ENCODE assay signal across 8 cellular contexts in the genomic region with DNA sequence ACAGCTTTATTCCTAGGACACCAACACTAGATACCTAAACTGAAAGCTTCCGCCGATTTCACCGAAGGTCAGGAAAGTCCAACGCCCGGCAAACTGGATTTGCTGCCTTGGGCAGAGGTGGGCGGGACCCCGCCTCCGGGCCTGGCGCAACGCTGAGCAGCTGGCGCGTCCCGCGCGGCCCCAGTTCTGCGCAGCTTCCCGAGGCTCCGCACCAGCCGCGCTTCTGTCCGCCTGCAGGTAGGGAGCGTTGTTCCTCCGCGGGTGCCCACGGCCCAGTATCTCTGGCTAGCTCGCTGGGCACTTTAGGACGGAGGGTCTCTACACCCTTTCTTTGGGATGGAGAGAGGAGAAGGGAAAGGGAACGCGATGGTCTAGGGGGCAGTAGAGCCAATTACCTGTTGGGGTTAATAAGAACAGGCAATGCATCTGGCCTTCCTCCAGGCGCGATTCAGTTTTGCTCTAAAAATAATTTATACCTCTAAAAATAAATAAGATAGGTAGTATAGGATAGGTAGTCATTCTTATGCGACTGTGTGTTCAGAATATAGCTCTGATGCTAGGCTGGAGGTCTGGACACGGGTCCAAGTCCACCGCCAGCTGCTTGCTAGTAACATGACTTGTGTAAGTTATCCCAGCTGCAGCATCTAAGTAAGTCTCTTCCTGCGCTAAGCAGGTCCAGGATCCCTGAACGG. TPM values are rescaled to one million over a fixed set of nuclear protein-coding genes. Genes with fewer than 3 reads are reported as not detected.
DNase-seq lines count a peak whose midpoint lies in the region; ATAC-seq and TF ChIP-seq lines count a peak whose summit lies in the region.

Gene CD274, plus strand, starts transcription at position 183 of the 692 bp plus-strand sequence. CDS start 5,572 bp downstream, outside the sequence.

- H4K20me1 ChIP-seq in SU-DHL-6 (ENCODE audit: low read depth, low read length) = no peaks in the 10 kb centered on the region

- peaks cover 3% of the 10 kb centered on the region; the same call in 1 of the 2 replicates for H3F3A ChIP-seq in SU-DHL-6 (ENCODE audit: insufficient read depth)

- peak within 1 kb of the TSS; percentile 82 for H3K4me2 ChIP-seq in SU-DHL-6 (ENCODE audit: low read depth, low read length, poor library complexity, severe bottlenecking)
- peak within 1 kb of the TSS; percentile 52 for H3K4me2 ChIP-seq in parathyroid adenoma (ENCODE audit: low read length)

- no peaks in the 10 kb centered on the region for H3K9me3 Mint-ChIP-seq in activated naive CD8-positive, alpha-beta T cell treated with anti-CD3 and anti-CD28 coated beads, Interleukin-2, amount 10 ng/mL, durations not matched to agents 7 days and 5 days

- peak; percentile 95 for ATAC-seq in activated naive CD8-positive, alpha-beta T cell treated with anti-CD3 and anti-CD28 coated beads, Interleukin-2, amount 10 ng/mL, durations not matched to agents 7 days and 5 days (ENCODE audit: low read depth)

- peak within 1 kb of the TSS; percentile 95 for H3K27ac Mint-ChIP-seq in activated naive CD8-positive, alpha-beta T cell treated with anti-CD3 and anti-CD28 coated beads, Interleukin-2, amount 10 ng/mL, durations not matched to agents 7 days and 5 days

- peak within 1 kb of the TSS; percentile 33 for H3K9ac ChIP-seq in SU-DHL-6 (ENCODE audit: low read length)
- H3K9ac ChIP-seq in parathyroid adenoma = peak within 1 kb of the TSS; percentile 28

- H2AFZ ChIP-seq in SU-DHL-6 (ENCODE audit: low read depth, low read length, severe bottlenecking) (peak within 1 kb of the TSS; percentile 81), parathyroid adenoma (peak within 1 kb of the TSS; percentile 89)

- H3K79me2 ChIP-seq in SU-DHL-6 (ENCODE audit: insufficient read depth, low read length) (no peaks in the 10 kb centered on the region), parathyroid adenoma (no peaks in the 10 kb centered on the region)

- H3K27me3 ChIP-seq in SU-DHL-6 (ENCODE audit: low read length) (no peaks in the 10 kb centered on the region), cardiac muscle cell (peaks cover 10% of the 10 kb centered on the region), parathyroid adenoma (ENCODE audit: control insufficient read depth, insufficient read depth, low read length) (no peaks in the 10 kb centered on the region), transverse colon (no peaks in the 10 kb centered on the region)

- H3K9me2 ChIP-seq in SU-DHL-6 (replicated peaks; ENCODE audit: insufficient read depth, low read length) = no peaks in the 10 kb centered on the region

- H3K4me3 Mint-ChIP-seq in activated naive CD8-positive, alpha-beta T cell treated with anti-CD3 and anti-CD28 coated beads, Interleukin-2, amount 10 ng/mL, durations not matched to agents 7 days and 5 days = peak within 1 kb of the TSS; percentile 92

- H3K27me3 Mint-ChIP-seq in activated naive CD8-positive, alpha-beta T cell treated with anti-CD3 and anti-CD28 coated beads, Interleukin-2, amount 10 ng/mL, durations not matched to agents 7 days and 5 days = no peaks in the 10 kb centered on the region

- 3 to 4% methylated on average over 10 to 36 of the region's 36 CpGs for WGBS in transverse colon (ENCODE audit: low coverage in 1 of 2), 2 donors

- TF ChIP-seq POLR2A in transverse colon (IDR thresholded peaks at IDR 0.05) = no peak

- no peak within 1 kb of the TSS for H3K27ac ChIP-seq in SU-DHL-6 (ENCODE audit: low read depth, low read length)
- no peak within 1 kb of the TSS for H3K27ac ChIP-seq in cardiac muscle cell
- peak within 1 kb of the TSS; percentile 87 for H3K27ac ChIP-seq in parathyroid adenoma
- peak within 1 kb of the TSS; percentile 78 to 96 (median 86) for H3K27ac ChIP-seq in transverse colon

- no peaks in the 10 kb centered on the region for H3K9me3 ChIP-seq in SU-DHL-6 (ENCODE audit: insufficient read depth, low read length)
- no peaks in the 10 kb centered on the region for H3K9me3 ChIP-seq in cardiac muscle cell (ENCODE audit: low read depth)
- no peaks in the 10 kb centered on the region for H3K9me3 ChIP-seq in parathyroid adenoma (ENCODE audit: control insufficient read depth, low read length)
- H3K9me3 ChIP-seq in transverse colon = no peaks in the 10 kb centered on the region

- in situ Hi-C loops in transverse colon (cut with MboI; ENCODE audit: low pct_ligation_motif_present in 1 of 4, low pct_unique_long_range_greater_than_20kb in 1 of 4, low sequenced_read_pairs in 3 of 4) = loop anchor here in 1 of 4 donors (10.0 kb wide), 1 partner anchor 144 kb away; no protein-coding TSS in a partner anchor

- H3K36me3 Mint-ChIP-seq in activated naive CD8-positive, alpha-beta T cell treated with anti-CD3 and anti-CD28 coated beads, Interleukin-2, amount 10 ng/mL, durations not matched to agents 7 days and 5 days = peaks cover 3% of the 10 kb centered on the region

- DNase-seq in ELF-1 (ENCODE audit: low read depth, low spot score) = peak; percentile 91
- DNase-seq in GOT3 (lab: John Stamatoyannopoulos, UW) = peak; percentile 29
- DNase-seq in LoVo (ENCODE audit: low spot score) = peak; percentile 96
- peak; percentile 88 for DNase-seq in activated naive CD8-positive, alpha-beta T cell treated with anti-CD3 and anti-CD28 coated beads, Interleukin-2, amount 10 ng/mL, durations not matched to agents 7 days and 5 days
- peak; percentile 81 to 95 for DNase-seq in cardiac muscle cell (ENCODE audit: low read depth in 1 of 2, low spot score in 1 of 2)
- peak; percentile 94 for DNase-seq in transverse colon

- intact Hi-C loops in transverse colon (cut with DNase I; ENCODE audit: low total_unique reads) = no loop called here

- peak; percentile 84 for TF ChIP-seq CTCF in SU-DHL-6 (IDR thresholded peaks at IDR 0.05; ENCODE audit: insufficient read depth, low read length, poor library complexity, severe bottlenecking)
- TF ChIP-seq CTCF in cardiac muscle cell (IDR thresholded peaks at IDR 0.05; ENCODE audit: low read depth, low read length) = peak; percentile 73
- TF ChIP-seq CTCF in parathyroid adenoma (IDR thresholded peaks at IDR 0.05) = peak; percentile 57
- TF ChIP-seq CTCF in transverse colon (IDR thresholded peaks at IDR 0.05) = peak; percentile 54 to 84 (median 58)

- peaks cover 56% of the 10 kb centered on the region for H3K4me1 Mint-ChIP-seq in activated naive CD8-positive, alpha-beta T cell treated with anti-CD3 and anti-CD28 coated beads, Interleukin-2, amount 10 ng/mL, durations not matched to agents 7 days and 5 days

- H3K4me1 ChIP-seq in cardiac muscle cell (ENCODE audit: low read depth) = no peaks in the 10 kb centered on the region
- peaks cover 4% of the 10 kb centered on the region for H3K4me1 ChIP-seq in parathyroid adenoma
- peaks cover 0 to 25% (median 4%) of the 10 kb centered on the region in 4 donors for H3K4me1 ChIP-seq in transverse colon

- TF ChIP-seq EP300 in transverse colon (IDR thresholded peaks at IDR 0.05; ENCODE audit: low read depth) = no peak

- no peaks in the 10 kb centered on the region for H3K36me3 ChIP-seq in SU-DHL-6 (ENCODE audit: low read length)
- no peaks in the 10 kb centered on the region for H3K36me3 ChIP-seq in cardiac muscle cell
- H3K36me3 ChIP-seq in parathyroid adenoma (ENCODE audit: control insufficient read depth, insufficient read depth, low read length) = no peaks in the 10 kb centered on the region
- H3K36me3 ChIP-seq in transverse colon = no peaks in the 10 kb centered on the region

- POLR2A ChIA-PET in activated naive CD8-positive, alpha-beta T cell treated with anti-CD3 and anti-CD28 coated beads, Interleukin-2, amount 10 ng/mL, durations not matched to agents 7 days and 5 days (lab: Charles Lee) = interaction anchor here (0.5 to 3.6 kb wide), 17 partner anchors 9 to 1923 kb away, joined by 3 to 29 read pairs (median 4); partner anchors contain the start of genes AK3, PDCD1LG2, PLGRKT and RIC1

- H3K4me3 ChIP-seq in SU-DHL-6 (ENCODE audit: insufficient read depth, low read length, poor library complexity, severe bottlenecking) (peak within 1 kb of the TSS; percentile 65), cardiac muscle cell (peak within 1 kb of the TSS; percentile 19), parathyroid adenoma (ENCODE audit: low read depth, low read length) (peak within 1 kb of the TSS; percentile 58), transverse colon (peak within 1 kb of the TSS; percentile 28 to 56 (median 36))

RNA-seq across cellular contexts. Expression of gene CD274, which starts in this region (rescaled TPM):
- total RNA-seq in activated naive CD8-positive, alpha-beta T cell treated with anti-CD3 and anti-CD28 coated beads, Interleukin-2, amount 10 ng/mL, durations not matched to agents 7 days and 5 days = 1 to 10 TPM; 6.8 to 9.8 TPM
- total RNA-seq in cardiac muscle cell (0.39 TPM in 1 of 2 replicates, not detected in the other), transverse colon (1 to 10 TPM in 2 of 4 donors, under 1 TPM in 1, not detected in 1; 0.80 to 2.9 (median 1.2) TPM)
- 0.39 TPM in 1 of 2 replicates, not detected in the other for polyA plus RNA-seq in cardiac muscle cell

Comparison
In these comparisons a context has a peak if more than half of its experiments do, and no peak if none do; other contexts are left out.
1. Peak in DNase-seq and H3K4me3 ChIP-seq in cardiac muscle cell; RNA of the gene not detected or under 1 TPM.
2. DNase-seq: peak in every context shown above with its lines; median percentile 96 in LoVo; 94 in transverse colon; 91 in ELF-1; 88 in activated naive CD8-positive, alpha-beta T cell treated with anti-CD3 and anti-CD28 coated beads, Interleukin-2, amount 10 ng/mL, durations not matched to agents 7 days and 5 days; 88 in cardiac muscle cell; 29 in GOT3.
3. H3K27ac ChIP-seq: peak in parathyroid adenoma (single experiment) and transverse colon (4 of 4); none in SU-DHL-6 (single experiment) and cardiac muscle cell (single experiment).
4. Peak in every context shown above with its lines, with median percentiles within 50 percentile points of each other: H3K4me3 ChIP-seq and CTCF ChIP-seq.